In genomic region chr11:57237204-57237681, GRCh38 we compare ENCODE assay signal across 14 cellular contexts. TPM values are rescaled to one million over a fixed set of nuclear protein-coding genes. Genes with fewer than 3 reads are reported as not detected.
A peak's percentile ranks its signal among the peaks of the same experiment; 100 is the strongest.
DNase-seq lines count a peak whose midpoint lies in the region; ATAC-seq and TF ChIP-seq lines count a peak whose summit lies in the region.
"Had no signal": no experiment of that assay in that cellular context is flagged by ENCODE, and none has a peak within 500 bp of the region (broad histone marks: within the 10 kb centered on the region; RNA-seq: fewer than 3 reads in every experiment).

Gene APLNR, minus strand, starts transcription at chr11:57237250. Its CDS starts 246 bp downstream, at chr11:57237004.

- H4K20me1 ChIP-seq in DND-41 (ENCODE audit: insufficient read depth, low read length): peaks cover 3% of the 10 kb centered on the region; the same call in 1 of the 2 replicates

- no peaks in the 10 kb centered on the region for H3K36me3 Mint-ChIP-seq in neural crest cell (ENCODE audit: low read depth)
- H3K36me3 Mint-ChIP-seq: CD4-positive, CD25-positive, alpha-beta regulatory T cell had no signal

- H3K27ac Mint-ChIP-seq in neural crest cell (ENCODE audit: unreplicated experiment): peak within 1 kb of the TSS; percentile 65
- H3K27ac Mint-ChIP-seq: activated CD4-positive, alpha-beta T cell treated with anti-CD3 and anti-CD28 coated beads for 36 hours; activated T-helper 1 cell treated with anti-CD3 and anti-CD28 coated beads, Interleukin-12 subunit alpha, Interleukin-12 subunit beta, Interleukin-2, Interleukin-4 antibody, amounts not matched to agents 30 ng/mL and 10 ng/mL and 1 ng/mL, durations not matched to agents 14 hours and 24 hours and 36 hours had no signal

- DNase-seq in DND-41: peak; percentile 29
- peak; percentile 96 for DNase-seq in OCI-M1 (lab: John Stamatoyannopoulos, UW)
- no peak for DNase-seq in heart left ventricle
- no peak for DNase-seq in neural crest cell (ENCODE audit: low read depth, low spot score)
- DNase-seq in AML-193 (lab: John Stamatoyannopoulos, UW): no peak
- no peak for DNase-seq in SIG-M5 treated with dmso at 0.1 percent for 504 hours (lab: John Stamatoyannopoulos, UW; ENCODE audit: unreplicated experiment)
- no peak for DNase-seq in amniotic stem cell (lab: John Stamatoyannopoulos, UW)
- no peak for DNase-seq in cortex of kidney (lab: John Stamatoyannopoulos, UW)
- DNase-seq: activated CD4-positive, alpha-beta T cell treated with anti-CD3 and anti-CD28 coated beads for 36 hours; CD4-positive, CD25-positive, alpha-beta regulatory T cell; mesenchymal stem cell; NCI-H187 had no signal

- H3K9ac ChIP-seq in DND-41 (ENCODE audit: low read depth, low read length): no peak within 1 kb of the TSS

- intact Hi-C loops in heart left ventricle (cut with DNase I): loop anchor here in 1 of 10 donors (5.0 kb wide), 1 partner anchor 35 kb away; no protein-coding TSS in a partner anchor

- no peaks in the 10 kb centered on the region for H3K4me1 ChIP-seq in DND-41 (ENCODE audit: insufficient read depth, low read length)
- H3K4me1 ChIP-seq in heart left ventricle: peaks cover 0 to 47% (median 14%) of the 10 kb centered on the region in 12 donors

- H3K9me3 Mint-ChIP-seq in neural crest cell: no peaks in the 10 kb centered on the region
- H3K9me3 Mint-ChIP-seq: activated T-helper 1 cell treated with anti-CD3 and anti-CD28 coated beads, Interleukin-12 subunit alpha, Interleukin-12 subunit beta, Interleukin-2, Interleukin-4 antibody, amounts not matched to agents 30 ng/mL and 10 ng/mL and 1 ng/mL, durations not matched to agents 14 hours and 24 hours and 36 hours had no signal

- H3K79me2 ChIP-seq in DND-41 (ENCODE audit: insufficient read depth, low read length): no peaks in the 10 kb centered on the region

- no peak within 1 kb of the TSS for H3K4me2 ChIP-seq in DND-41 (ENCODE audit: insufficient read depth, low read length)

- H3K4me1 Mint-ChIP-seq in neural crest cell: peaks cover 36% of the 10 kb centered on the region
- H3K4me1 Mint-ChIP-seq: CD4-positive, CD25-positive, alpha-beta regulatory T cell had no signal

- no peak for TF ChIP-seq POLR2A in heart left ventricle (IDR thresholded peaks at IDR 0.05)

- H2AFZ ChIP-seq in DND-41 (ENCODE audit: low read depth, low read length): no peak within 1 kb of the TSS

- H3K4me3 ChIP-seq in DND-41 (ENCODE audit: low read depth in 1 of 2, low read length in 2 of 2) (no peak within 1 kb of the TSS), heart left ventricle (peak within 1 kb of the TSS; percentile 14 to 74 (median 49))

- 25 to 29% (median 27%) methylated on average over 6 of the region's 6 CpGs for WGBS in heart left ventricle, 4 donors

- peaks cover 3% of the 10 kb centered on the region for H3K27me3 ChIP-seq in DND-41 (ENCODE audit: insufficient read depth, low read length, poor library complexity)
- peaks cover 0 to 36% (median 0%) of the 10 kb centered on the region in 9 donors for H3K27me3 ChIP-seq in heart left ventricle

- H3K36me3 ChIP-seq in DND-41 (ENCODE audit: insufficient read depth, low read length) (no peaks in the 10 kb centered on the region), heart left ventricle (no peaks in the 10 kb centered on the region)

- H3K4me3 Mint-ChIP-seq in neural crest cell: no peak within 1 kb of the TSS
- H3K4me3 Mint-ChIP-seq: activated CD4-positive, alpha-beta T cell treated with anti-CD3 and anti-CD28 coated beads for 36 hours; activated T-helper 1 cell treated with anti-CD3 and anti-CD28 coated beads, Interleukin-12 subunit alpha, Interleukin-12 subunit beta, Interleukin-2, Interleukin-4 antibody, amounts not matched to agents 30 ng/mL and 10 ng/mL and 1 ng/mL, durations not matched to agents 14 hours and 24 hours and 36 hours; CD4-positive, CD25-positive, alpha-beta regulatory T cell had no signal

- H3K27me3 Mint-ChIP-seq in neural crest cell (ENCODE audit: low read depth): peaks cover 23% of the 10 kb centered on the region

- H3K9me3 ChIP-seq in DND-41 (ENCODE audit: insufficient read depth, low read length, severe bottlenecking) (no peaks in the 10 kb centered on the region), heart left ventricle (no peaks in the 10 kb centered on the region)

- H3K27ac ChIP-seq in DND-41 (ENCODE audit: low read length): no peak within 1 kb of the TSS
- H3K27ac ChIP-seq in heart left ventricle: peak within 1 kb of the TSS; percentile 15 to 80 (median 65)

- TF ChIP-seq CTCF in DND-41 (IDR thresholded peaks at IDR 0.05; ENCODE audit: borderline replicate concordance, extremely low read depth, low read length, poor library complexity, severe bottlenecking) (no peak), heart left ventricle (IDR thresholded peaks at IDR 0.05) (no peak), neural crest cell (conservative IDR thresholded peaks at IDR 0.05) (no peak)

- peak; percentile 75 for ATAC-seq in DND-41 (ENCODE audit: insufficient read depth, low read depth)
- ATAC-seq in heart left ventricle: peak in 3 of 4 donors; percentile 44 to 74 (median 55)
- ATAC-seq: activated CD4-positive, alpha-beta T cell treated with anti-CD3 and anti-CD28 coated beads for 36 hours had no signal

RNA-seq across cellular contexts. Expression of gene APLNR, which starts in this region (rescaled TPM):
- total RNA-seq in heart left ventricle (10 to 100 TPM in 4 of 9 donors, 1 to 10 TPM in 5; 5.7 to 63.3 (median 9.9) TPM), neural crest cell (3.0 and 3.9 TPM in 2 replicates)
- 1 to 10 TPM; 1.1 to 8.9 TPM for polyA plus RNA-seq in heart left ventricle
- total RNA-seq: activated CD4-positive, alpha-beta T cell treated with anti-CD3 and anti-CD28 coated beads for 36 hours; activated T-helper 1 cell treated with anti-CD3 and anti-CD28 coated beads, Interleukin-12 subunit alpha, Interleukin-12 subunit beta, Interleukin-2, Interleukin-4 antibody, amounts not matched to agents 30 ng/mL and 10 ng/mL and 1 ng/mL, durations not matched to agents 14 hours and 24 hours and 36 hours; CD4-positive, CD25-positive, alpha-beta regulatory T cell; renal cortical epithelial cell had no signal
- polyA plus RNA-seq: CD4-positive, CD25-positive, alpha-beta regulatory T cell had no signal

Comparison
In these comparisons a context has a peak if more than half of its experiments do, and no peak if none do; other contexts are left out.
1. DNase-seq: peak in DND-41 (single experiment) and OCI-M1 (single experiment); none in heart left ventricle (0 of 5), neural crest cell (single experiment), AML-193 (0 of 2), SIG-M5 treated with dmso at 0.1 percent for 504 hours (single experiment), amniotic stem cell (single experiment) and cortex of kidney (single experiment).
2. H3K4me3 ChIP-seq: peak in heart left ventricle (12 of 12); none in DND-41 (0 of 2).